1 cellular context compared by ENCODE assay signal in the genomic region with DNA sequence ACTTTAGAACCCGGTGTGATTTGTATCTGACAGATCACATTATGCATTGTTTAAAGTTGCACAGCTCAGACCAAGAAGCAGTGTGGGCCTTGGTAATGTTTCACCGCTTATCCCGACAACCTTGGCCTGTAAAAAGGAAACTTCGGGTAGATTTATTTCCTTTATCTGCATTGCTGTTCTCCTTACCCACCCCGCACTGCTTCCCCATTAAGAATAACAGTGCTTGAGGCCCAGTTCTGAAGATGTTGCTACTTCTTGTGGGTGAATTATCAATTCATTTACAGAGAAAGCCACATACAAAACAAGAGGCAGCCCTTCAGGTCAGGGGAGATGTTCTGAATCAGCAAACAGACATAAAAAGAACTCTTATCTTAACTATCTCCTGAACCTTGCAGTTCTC.
TF ChIP-seq lines count a peak whose summit lies in the region.

No MANE protein-coding gene starts in this region.

TF ChIP-seq in H1, 55 proteins besides CTCF, POLR2A, EP300 and RAD21:
- no peak for TF ChIP-seq SAP30 (IDR thresholded peaks at IDR 0.05; ENCODE audit: insufficient read depth, insufficient replicate concordance, low read length)
- no peak for TF ChIP-seq GTF2F1 (IDR thresholded peaks at IDR 0.05; ENCODE audit: borderline replicate concordance, low read depth, low read length)
- no peak for TF ChIP-seq RXRA (IDR thresholded peaks at IDR 0.05; ENCODE audit: insufficient read depth, low read depth, low read length)
- TF ChIP-seq ASH2L (IDR thresholded peaks at IDR 0.05; ENCODE audit: low read length), result no peak
- no peak for TF ChIP-seq NRF1 (IDR thresholded peaks at IDR 0.05; ENCODE audit: low read depth, low read length)
- TF ChIP-seq JUN (IDR thresholded peaks at IDR 0.05; ENCODE audit: low read depth, low read length), result no peak
- TF ChIP-seq HDAC2 (IDR thresholded peaks at IDR 0.05; ENCODE audit: borderline replicate concordance in 1 of 2, low read depth in 2 of 2, low read length in 2 of 2), result no peak
- no peak for TF ChIP-seq RNF2 (IDR thresholded peaks at IDR 0.05; ENCODE audit: borderline replicate concordance, low read depth, low read length, missing control alignments, poor library complexity, severe bottlenecking)
- TF ChIP-seq CTBP2 (IDR thresholded peaks at IDR 0.05; ENCODE audit: borderline replicate concordance, insufficient read depth, insufficient read length, low read length), result no peak
- no peak for TF ChIP-seq SP1 (IDR thresholded peaks at IDR 0.05; ENCODE audit: low read depth, low read length)
- no peak for TF ChIP-seq SP4 (IDR thresholded peaks at IDR 0.05; ENCODE audit: low read length)
- no peak for TF ChIP-seq POLR2AphosphoS5 (IDR thresholded peaks at IDR 0.05; ENCODE audit: low read depth, low read length)
- TF ChIP-seq, protein P1, sequence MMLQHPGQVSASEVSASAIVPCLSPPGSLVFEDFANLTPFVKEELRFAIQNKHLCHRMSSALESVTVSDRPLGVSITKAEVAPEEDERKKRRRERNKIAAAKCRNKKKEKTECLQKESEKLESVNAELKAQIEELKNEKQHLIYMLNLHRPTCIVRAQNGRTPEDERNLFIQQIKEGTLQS (IDR thresholded peaks at IDR 0.05; ENCODE audit: insufficient read depth, low read depth, low read length), result no peak
- no peak for TF ChIP-seq SP2 (IDR thresholded peaks at IDR 0.05; ENCODE audit: low read length)
- TF ChIP-seq CBX5 (IDR thresholded peaks at IDR 0.05; ENCODE audit: low read depth, low read length), result no peak
- no peak for TF ChIP-seq TAF1 (IDR thresholded peaks at IDR 0.05; ENCODE audit: low read depth, low read length)
- no peak for TF ChIP-seq CEBPB (IDR thresholded peaks at IDR 0.05; ENCODE audit: low read depth, low read length)
- TF ChIP-seq CREB1 (IDR thresholded peaks at IDR 0.05), result no peak
